ENCODE assay signal across 18 cellular contexts in genomic region chr7:151241755-151242096, GRCh38. TPM values are rescaled to one million over a fixed set of nuclear protein-coding genes. Genes with fewer than 3 reads are reported as not detected.
DNase-seq lines count a peak whose midpoint lies in the region; ATAC-seq, FAIRE-seq and TF ChIP-seq lines count a peak whose summit lies in the region.
"Had no signal": no experiment of that assay in that cellular context is flagged by ENCODE, and none has a peak within 500 bp of the region (broad histone marks: within the 10 kb centered on the region; RNA-seq: fewer than 3 reads in every experiment).

No MANE protein-coding gene starts in this region.

- no peaks in the 10 kb centered on the region for H3K9me3 ChIP-seq in right atrium auricular region
- H3K9me3 ChIP-seq in endothelial cell of umbilical vein (replicated peaks; ENCODE audit: control insufficient read depth, insufficient read depth, low read length) = no peaks in the 10 kb centered on the region

- H3K27ac ChIP-seq in right atrium auricular region = peak overlapping the region in 1 of 2 donors; percentile 37
- peak overlapping the region; percentile 43 for H3K27ac ChIP-seq in RWPE1
- no peak overlapping the region for H3K27ac ChIP-seq in endothelial cell of umbilical vein (ENCODE audit: insufficient read depth, low read depth, low read length)
- H3K27ac ChIP-seq: PC-9 had no signal

- H3K4me1 ChIP-seq in right atrium auricular region (peaks cover 0 to 62% of the 10 kb centered on the region in 2 donors), endothelial cell of umbilical vein (ENCODE audit: control insufficient read depth, extremely low read depth, insufficient read depth, low read length) (peaks cover 5% of the 10 kb centered on the region)

- H3K4me2 ChIP-seq in endothelial cell of umbilical vein (ENCODE audit: insufficient read depth, low read length) = no peak overlapping the region
- H3K4me2 ChIP-seq: PC-9 had no signal

- no peak overlapping the region for H3K4me3 Mint-ChIP-seq in activated CD8-positive, alpha-beta memory T cell treated with anti-CD3 and anti-CD28 coated beads, Interleukin-2, amount 10 ng/mL, durations not matched to agents 7 days and 5 days
- peak overlapping the region in 2 of 10 donors; percentile 19 to 48 for H3K4me3 Mint-ChIP-seq in naive thymus-derived CD8-positive, alpha-beta T cell
- H3K4me3 Mint-ChIP-seq: HFFc6 had no signal

- H3K36me3 Mint-ChIP-seq in activated CD8-positive, alpha-beta memory T cell treated with anti-CD3 and anti-CD28 coated beads, Interleukin-2, amount 10 ng/mL, durations not matched to agents 7 days and 5 days = peaks cover 5% of the 10 kb centered on the region
- peaks cover 0 to 22% (median 0%) of the 10 kb centered on the region in 3 donors for H3K36me3 Mint-ChIP-seq in naive thymus-derived CD8-positive, alpha-beta T cell

- H3K36me3 ChIP-seq in right atrium auricular region (peaks cover 57% of the 10 kb centered on the region), endothelial cell of umbilical vein (ENCODE audit: control insufficient read depth in 2 of 2, extremely low read depth in 1 of 2, insufficient read depth in 2 of 2, low read length in 2 of 2) (peaks cover 0 to 20% of the 10 kb centered on the region in 2 experiments)

- H3K27ac Mint-ChIP-seq in activated CD8-positive, alpha-beta memory T cell treated with anti-CD3 and anti-CD28 coated beads, Interleukin-2, amount 10 ng/mL, durations not matched to agents 7 days and 5 days = no peak overlapping the region
- peak overlapping the region in 1 of 10 donors; percentile 72 for H3K27ac Mint-ChIP-seq in naive thymus-derived CD8-positive, alpha-beta T cell

- no peak overlapping the region for H3K9ac ChIP-seq in endothelial cell of umbilical vein (replicated peaks; ENCODE audit: extremely low read depth, insufficient read depth, low read length)

- H3K27me3 ChIP-seq in right atrium auricular region (peaks cover 0 to 3% of the 10 kb centered on the region in 2 donors), endothelial cell of umbilical vein (ENCODE audit: control insufficient read depth in 2 of 2, insufficient read depth in 2 of 2, low read length in 2 of 2) (peaks cover 0 to 6% of the 10 kb centered on the region in 2 experiments)

- no peak for TF ChIP-seq CTCF in right atrium auricular region (IDR thresholded peaks at IDR 0.05)
- no peak for TF ChIP-seq CTCF in RWPE1 (conservative IDR thresholded peaks at IDR 0.05; ENCODE audit: low read depth)
- no peak for TF ChIP-seq CTCF in endothelial cell of umbilical vein (IDR thresholded peaks at IDR 0.05; ENCODE audit: extremely low read depth in 1 of 2, insufficient read depth in 1 of 2, low read depth in 1 of 2, low read length in 2 of 2)

- no peaks in the 10 kb centered on the region for H4K20me1 ChIP-seq in endothelial cell of umbilical vein (replicated peaks; ENCODE audit: control insufficient read depth, extremely low read depth, insufficient read depth, low read length)

- DNase-seq in left ventricle myocardium superior (peak; percentile 23), right atrium auricular region (ENCODE audit: low spot score) (no peak), RWPE1 (ENCODE audit: low spot score) (no peak), endothelial cell of umbilical vein (ENCODE audit: low read depth, low spot score) (no peak), NCI-H2107 (lab: John Stamatoyannopoulos, UW) (no peak)
- no peak for DNase-seq in activated CD8-positive, alpha-beta memory T cell treated with anti-CD3 and anti-CD28 coated beads, Interleukin-2, amount 10 ng/mL, durations not matched to agents 7 days and 5 days
- no peak for DNase-seq in naive thymus-derived CD8-positive, alpha-beta T cell
- DNase-seq: C1 segment of cervical spinal cord, DMS79 treated with DMSO at 0.1 percent for 48 hours, HFFc6, Karpas-422, NCI-H1417 treated with DMSO at 0.1 percent for 48 hours, NCI-H187 treated with DMSO at 0.1 percent for 48 hours, NCI-H345, NCI-H524 treated with DMSO at 0.1 percent for 48 hours, PC-9 had no signal

- no peak for TF ChIP-seq POLR2A in endothelial cell of umbilical vein (IDR thresholded peaks at IDR 0.05; ENCODE audit: low read depth, low read length)

- H3K9me1 ChIP-seq in endothelial cell of umbilical vein (replicated peaks; ENCODE audit: control insufficient read depth, extremely low read depth, insufficient read depth, low read length) = no peaks in the 10 kb centered on the region

- H3K9me3 Mint-ChIP-seq in activated CD8-positive, alpha-beta memory T cell treated with anti-CD3 and anti-CD28 coated beads, Interleukin-2, amount 10 ng/mL, durations not matched to agents 7 days and 5 days (ENCODE audit: low read depth) = no peaks in the 10 kb centered on the region
- no peaks in the 10 kb centered on the region for H3K9me3 Mint-ChIP-seq in naive thymus-derived CD8-positive, alpha-beta T cell
- H3K9me3 Mint-ChIP-seq: HFFc6 had no signal

- POLR2A ChIA-PET in RWPE1 (lab: Yijun Ruan, JAX; ENCODE audit: low non-redundant PET) = no interaction called here
- POLR2A ChIA-PET in endothelial cell of umbilical vein (lab: Charles Lee) = no interaction called here
- POLR2A ChIA-PET in naive thymus-derived CD8-positive, alpha-beta T cell (lab: Charles Lee) = interaction anchor here (3.6 kb wide), 1 partner anchor 15 kb away, joined by 21 read pairs; the partner anchor contains the start of gene ABCF2

- H2AFZ ChIP-seq in endothelial cell of umbilical vein (ENCODE audit: low read depth, low read length) = no peak overlapping the region
- H2AFZ ChIP-seq: PC-9 had no signal

- intact Hi-C loops in left ventricle myocardium superior (cut with micrococcal nuclease) = no loop called here
- intact Hi-C loops in endothelial cell of umbilical vein (cut with micrococcal nuclease) = no loop called here

- CTCF ChIA-PET in RWPE1 (lab: Yijun Ruan, JAX) = no interaction called here
- CTCF ChIA-PET in endothelial cell of umbilical vein (lab: Charles Lee) = interaction anchor here (0.6 kb wide), 1 partner anchor 20 kb away, joined by 3 read pairs; no protein-coding TSS in a partner anchor
- CTCF ChIA-PET in activated CD8-positive, alpha-beta memory T cell treated with anti-CD3 and anti-CD28 coated beads, Interleukin-2, amount 10 ng/mL, durations not matched to agents 7 days and 5 days (lab: Charles Lee) = interaction anchor here (4.8 kb wide), 1 partner anchor 8 kb away, joined by 47 read pairs; the partner anchor contains the start of gene CHPF2

- H3K4me3 ChIP-seq in right atrium auricular region (no peak overlapping the region), endothelial cell of umbilical vein (replicated peaks in 1 of 3; ENCODE audit: insufficient read depth in 1 of 3, low read depth in 1 of 3, low read length in 3 of 3) (no peak overlapping the region)
- H3K4me3 ChIP-seq: PC-9 had no signal

- H3K4me1 Mint-ChIP-seq in activated CD8-positive, alpha-beta memory T cell treated with anti-CD3 and anti-CD28 coated beads, Interleukin-2, amount 10 ng/mL, durations not matched to agents 7 days and 5 days = peaks cover 28% of the 10 kb centered on the region
- peaks cover 9 to 39% (median 31%) of the 10 kb centered on the region in 4 donors for H3K4me1 Mint-ChIP-seq in naive thymus-derived CD8-positive, alpha-beta T cell

- dilution Hi-C loops in endothelial cell of umbilical vein (cut with MboI; ENCODE audit: extremely low pct_ligation_motif_present, low sequenced_read_pairs) = no loop called here

- no peak for FAIRE-seq in endothelial cell of umbilical vein (lab: Jason Lieb, UNC)

- no peaks in the 10 kb centered on the region for H3K79me2 ChIP-seq in endothelial cell of umbilical vein (ENCODE audit: control insufficient read depth, insufficient read depth, low read length)

- no peak for ATAC-seq in left ventricle myocardium superior
- ATAC-seq in activated CD8-positive, alpha-beta memory T cell treated with anti-CD3 and anti-CD28 coated beads, Interleukin-2, amount 10 ng/mL, durations not matched to agents 7 days and 5 days = no peak
- no peak for ATAC-seq in naive thymus-derived CD8-positive, alpha-beta T cell

- BruUV-seq in endothelial cell of umbilical vein (replicated peaks; lab: Mats Ljungman, UMichigan) = no TSS peak

- peaks cover 19% of the 10 kb centered on the region for H3K27me3 Mint-ChIP-seq in activated CD8-positive, alpha-beta memory T cell treated with anti-CD3 and anti-CD28 coated beads, Interleukin-2, amount 10 ng/mL, durations not matched to agents 7 days and 5 days
- H3K27me3 Mint-ChIP-seq in naive thymus-derived CD8-positive, alpha-beta T cell = no peaks in the 10 kb centered on the region

RNA-seq across cellular contexts. Expression of gene SMARCD3, which starts 6.8 kb away (rescaled TPM):
- total RNA-seq in left ventricle myocardium superior (132 TPM), right atrium auricular region (100 to 1,000 TPM in 1 of 2 donors, 10 to 100 TPM in 1; 81.5 to 125 TPM), endothelial cell of umbilical vein (5.9 and 6.1 TPM in 2 replicates)
- polyA plus RNA-seq in endothelial cell of umbilical vein = 8.5 and 10.5 TPM in 2 replicates
- polyA plus RNA-seq in endothelial cell of umbilical vein (2011; cell fraction: cytosol; rRNA removed) = 5.6 and 6.0 TPM in 2 replicates
- 58.4 and 65.9 TPM in 2 replicates for polyA plus RNA-seq in endothelial cell of umbilical vein (2011; cell fraction: nucleus; rRNA removed)
- polyA plus RNA-seq in endothelial cell of umbilical vein (2012) = 10.2 and 13.5 TPM in 2 replicates
- polyA minus RNA-seq in endothelial cell of umbilical vein = 4.0 and 7.0 TPM in 2 replicates
- polyA minus RNA-seq in endothelial cell of umbilical vein (2011; cell fraction: cytosol; rRNA and poly(A)+ RNA removed) = 2.7 TPM
- polyA minus RNA-seq in endothelial cell of umbilical vein (2011; cell fraction: nucleus; rRNA and poly(A)+ RNA removed) = 6.4 and 10.1 TPM in 2 replicates
- 1 to 10 TPM; 1.0 to 2.5 TPM for total RNA-seq in activated CD8-positive, alpha-beta memory T cell treated with anti-CD3 and anti-CD28 coated beads, Interleukin-2, amount 10 ng/mL, durations not matched to agents 7 days and 5 days
- 10 to 100 TPM in 1 of 2 experiments, 1 to 10 TPM in 1; 9.7 to 11.8 TPM for total RNA-seq in naive thymus-derived CD8-positive, alpha-beta T cell
- polyA plus RNA-seq in naive thymus-derived CD8-positive, alpha-beta T cell = 10 to 100 TPM in 2 of 3 donors, 1 to 10 TPM in 1; 9.8 to 18.6 (median 15.6) TPM

RNA-seq across cellular contexts. Expression of gene CHPF2, which starts 9.4 kb away (rescaled TPM):
- 12.1 TPM for total RNA-seq in left ventricle myocardium superior
- total RNA-seq in right atrium auricular region = 10 to 100 TPM; 24.7 to 38.1 TPM
- 73.0 and 75.0 TPM in 2 replicates for total RNA-seq in endothelial cell of umbilical vein
- polyA plus RNA-seq in endothelial cell of umbilical vein = 72.8 and 95.3 TPM in 2 replicates
- polyA plus RNA-seq in endothelial cell of umbilical vein (2011; cell fraction: cytosol; rRNA removed) = 39.1 and 62.9 TPM in 2 replicates
- polyA plus RNA-seq in endothelial cell of umbilical vein (2011; cell fraction: nucleus; rRNA removed) = 93.3 and 100 TPM in 2 replicates
- polyA plus RNA-seq in endothelial cell of umbilical vein (2012) = 47.8 and 57.1 TPM in 2 replicates
- 55.3 and 65.4 TPM in 2 replicates for polyA minus RNA-seq in endothelial cell of umbilical vein
- 13.4 TPM for polyA minus RNA-seq in endothelial cell of umbilical vein (2011; cell fraction: cytosol; rRNA and poly(A)+ RNA removed)
- polyA minus RNA-seq in endothelial cell of umbilical vein (2011; cell fraction: nucleus; rRNA and poly(A)+ RNA removed) = 46.5 and 56.4 TPM in 2 replicates
- total RNA-seq in activated CD8-positive, alpha-beta memory T cell treated with anti-CD3 and anti-CD28 coated beads, Interleukin-2, amount 10 ng/mL, durations not matched to agents 7 days and 5 days = 10 to 100 TPM; 46.1 to 46.8 TPM
- 10 to 100 TPM; 47.8 to 48.6 TPM for total RNA-seq in naive thymus-derived CD8-positive, alpha-beta T cell
- 10 to 100 TPM; 16.8 to 20.1 (median 17.6) TPM for polyA plus RNA-seq in naive thymus-derived CD8-positive, alpha-beta T cell

RNA-seq across cellular contexts. Expression of gene ABCF2, which starts 14.7 kb away (rescaled TPM):
- total RNA-seq in left ventricle myocardium superior (27.6 TPM), right atrium auricular region (10 to 100 TPM; 29.7 to 38.6 TPM), endothelial cell of umbilical vein (56.7 and 61.6 TPM in 2 replicates)
- polyA plus RNA-seq in endothelial cell of umbilical vein = 43.0 and 45.3 TPM in 2 replicates
- polyA plus RNA-seq in endothelial cell of umbilical vein (2011; cell fraction: cytosol; rRNA removed) = 60.2 and 71.2 TPM in 2 replicates
- polyA plus RNA-seq in endothelial cell of umbilical vein (2011; cell fraction: nucleus; rRNA removed) = 44.3 and 57.2 TPM in 2 replicates
- 37.6 and 54.8 TPM in 2 replicates for polyA plus RNA-seq in endothelial cell of umbilical vein (2012)
- polyA minus RNA-seq in endothelial cell of umbilical vein = 48.4 and 55.1 TPM in 2 replicates
- 27.2 TPM for polyA minus RNA-seq in endothelial cell of umbilical vein (2011; cell fraction: cytosol; rRNA and poly(A)+ RNA removed)
- polyA minus RNA-seq in endothelial cell of umbilical vein (2011; cell fraction: nucleus; rRNA and poly(A)+ RNA removed) = 12.5 and 19.8 TPM in 2 replicates
- 10 to 100 TPM; 37.8 to 47.3 TPM for total RNA-seq in activated CD8-positive, alpha-beta memory T cell treated with anti-CD3 and anti-CD28 coated beads, Interleukin-2, amount 10 ng/mL, durations not matched to agents 7 days and 5 days
- total RNA-seq in naive thymus-derived CD8-positive, alpha-beta T cell = 10 to 100 TPM; 30.2 to 34.2 TPM
- polyA plus RNA-seq in naive thymus-derived CD8-positive, alpha-beta T cell = 10 to 100 TPM; 23.0 to 40.4 (median 31.6) TPM

RNA-seq across cellular contexts. Expression of gene H2BK1, which starts 31.4 kb away (rescaled TPM):
- total RNA-seq in left ventricle myocardium superior = not detected
- not detected for total RNA-seq in right atrium auricular region
- not detected in 2 replicates for total RNA-seq in endothelial cell of umbilical vein
- polyA plus RNA-seq in endothelial cell of umbilical vein = not detected in 2 replicates
- not detected in 2 replicates for polyA plus RNA-seq in endothelial cell of umbilical vein (2011; cell fraction: cytosol; rRNA removed)
- polyA plus RNA-seq in endothelial cell of umbilical vein (2011; cell fraction: nucleus; rRNA removed) = not detected in 2 replicates
- polyA plus RNA-seq in endothelial cell of umbilical vein (2012) = not detected in 2 replicates
- polyA minus RNA-seq in endothelial cell of umbilical vein = 0.81 TPM in 1 of 2 replicates, not detected in the other
- polyA minus RNA-seq in endothelial cell of umbilical vein (2011; cell fraction: cytosol; rRNA and poly(A)+ RNA removed) = not detected
- not detected in 2 replicates for polyA minus RNA-seq in endothelial cell of umbilical vein (2011; cell fraction: nucleus; rRNA and poly(A)+ RNA removed)
- total RNA-seq in activated CD8-positive, alpha-beta memory T cell treated with anti-CD3 and anti-CD28 coated beads, Interleukin-2, amount 10 ng/mL, durations not matched to agents 7 days and 5 days = not detected
- total RNA-seq in naive thymus-derived CD8-positive, alpha-beta T cell = 1 to 10 TPM; 2.5 to 2.6 TPM
- polyA plus RNA-seq in naive thymus-derived CD8-positive, alpha-beta T cell = not detected
- total RNA-seq: HFFc6, MCF 10A, PC-9 had no signal

RNA-seq across cellular contexts. Expression of gene ASB10, which starts 54.7 kb away (rescaled TPM):
- total RNA-seq in left ventricle myocardium superior = 46.1 TPM
- 10 to 100 TPM in 1 of 2 donors, 1 to 10 TPM in 1; 4.0 to 11.6 TPM for total RNA-seq in right atrium auricular region
- not detected in 2 replicates for total RNA-seq in endothelial cell of umbilical vein
- polyA plus RNA-seq in endothelial cell of umbilical vein = not detected in 2 replicates
- polyA plus RNA-seq in endothelial cell of umbilical vein (2011; cell fraction: cytosol; rRNA removed) = not detected in 2 replicates
- not detected in 2 replicates for polyA plus RNA-seq in endothelial cell of umbilical vein (2011; cell fraction: nucleus; rRNA removed)
- polyA plus RNA-seq in endothelial cell of umbilical vein (2012) = not detected in 2 replicates
- polyA minus RNA-seq in endothelial cell of umbilical vein = not detected in 2 replicates
- not detected for polyA minus RNA-seq in endothelial cell of umbilical vein (2011; cell fraction: cytosol; rRNA and poly(A)+ RNA removed)
- not detected in 2 replicates for polyA minus RNA-seq in endothelial cell of umbilical vein (2011; cell fraction: nucleus; rRNA and poly(A)+ RNA removed)
- not detected for total RNA-seq in activated CD8-positive, alpha-beta memory T cell treated with anti-CD3 and anti-CD28 coated beads, Interleukin-2, amount 10 ng/mL, durations not matched to agents 7 days and 5 days
- not detected for total RNA-seq in naive thymus-derived CD8-positive, alpha-beta T cell
- polyA plus RNA-seq in naive thymus-derived CD8-positive, alpha-beta T cell = not detected
- total RNA-seq: H4, HFFc6, MCF 10A, PC-9 had no signal

Comparison
In these comparisons a context has a peak if more than half of its experiments do, and no peak if none do; other contexts are left out.
1. RNA of gene SMARCD3, which starts 6.8 kb away (total RNA-seq): 132 TPM in left ventricle myocardium superior (single experiment) and 81.5 to 125 TPM in right atrium auricular region; 9.7 to 11.8 TPM in naive thymus-derived CD8-positive, alpha-beta T cell, 5.9 to 6.1 TPM in endothelial cell of umbilical vein and 1.0 to 2.5 TPM in activated CD8-positive, alpha-beta memory T cell treated with anti-CD3 and anti-CD28 coated beads, Interleukin-2, amount 10 ng/mL, durations not matched to agents 7 days and 5 days; every median in the first group is over 4 times any median in the second.